In the genomic region with DNA sequence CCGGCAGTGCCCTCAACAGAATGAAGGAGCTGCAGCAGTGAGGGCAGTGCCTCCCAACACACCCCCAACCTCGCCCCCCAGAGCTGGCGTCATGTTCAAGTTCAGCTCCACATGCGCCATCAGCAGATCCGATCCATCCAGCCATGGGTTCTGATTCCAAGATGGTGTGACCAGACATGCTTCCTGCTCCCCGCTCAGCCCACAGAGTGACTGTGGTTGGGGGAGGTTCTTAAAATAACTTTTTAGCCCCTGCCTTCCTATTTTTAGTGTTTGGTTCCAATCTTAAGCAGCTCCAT, we compare ENCODE assay signal across 32 cellular contexts.
"Had no signal": no experiment of that assay in that cellular context is flagged by ENCODE, and none has a peak within 500 bp of the region (broad histone marks: within the 10 kb centered on the region; RNA-seq: fewer than 3 reads in every experiment).

No MANE protein-coding gene starts in this region.

- ATAC-seq: activated CD8-positive, alpha-beta T cell treated with anti-CD3 and anti-CD28 coated beads for 36 hours; activated T-cell treated with anti-CD3 and anti-CD28 coated beads, Interleukin-2, amount 50 U/mL, for 4 hours; activated T-cell treated with anti-CD3 and anti-CD28 coated beads, Interleukin-2, amount 50 U/mL, for 72 hours; activated T-helper 17 cell treated with anti-CD3 and anti-CD28 coated beads, Interleukin-2, amount 50 U/mL, for 72 hours; body of pancreas had no signal

- H3K27ac Mint-ChIP-seq: activated B cell treated with CpG ODN at 0.5 μM for 24 hours; activated CD4-positive, alpha-beta memory T cell treated with anti-CD3 and anti-CD28 coated beads for 36 hours; activated CD8-positive, alpha-beta T cell treated with anti-CD3 and anti-CD28 coated beads for 36 hours; activated naive CD4-positive, alpha-beta T cell treated with anti-CD3 and anti-CD28 coated beads, Interleukin-2, amount 10 ng/mL, durations not matched to agents 7 days and 5 days; activated naive CD4-positive, alpha-beta T cell treated with anti-CD3 and anti-CD28 coated beads, Interleukin-2, amount 50 U/mL, for 24 hours; activated naive CD8-positive, alpha-beta T cell treated with anti-CD3 and anti-CD28 coated beads for 36 hours; activated T-cell treated with anti-CD3 and anti-CD28 coated beads, Interleukin-2, amount 50 U/mL, for 72 hours; activated T-helper 1 cell treated with anti-CD3 and anti-CD28 coated beads, Interleukin-12 subunit alpha, Interleukin-12 subunit beta, Interleukin-2, Interleukin-4 antibody, amounts not matched to agents 30 ng/mL and 10 ng/mL and 1 ng/mL, durations not matched to agents 14 hours and 24 hours and 36 hours; activated T-helper 17 cell treated with anti-CD3 and anti-CD28 coated beads, Interleukin-2, amount 50 U/mL, for 72 hours; T-helper 1 cell treated with Interleukin-12 subunit alpha and Interleukin-12 subunit beta and Interleukin-4 antibody, amounts not matched to agents 30 μg/mL and 1 μg/mL, for 36 hours; T-helper 2 cell treated with Interferon-gamma antibody and Interleukin-4, amounts not matched to agents 5 μg/mL and 100 μg/mL, for 36 hours had no signal

- FAIRE-seq: astrocyte, colon, TTC549 had no signal

- H3K9me3 Mint-ChIP-seq: activated B cell treated with CpG ODN at 0.5 μM for 24 hours; activated CD4-positive, alpha-beta memory T cell treated with anti-CD3 and anti-CD28 coated beads for 36 hours; activated CD8-positive, alpha-beta T cell treated with anti-CD3 and anti-CD28 coated beads for 36 hours; activated naive CD4-positive, alpha-beta T cell treated with anti-CD3 and anti-CD28 coated beads, Interleukin-2, amount 10 ng/mL, durations not matched to agents 7 days and 5 days; activated naive CD4-positive, alpha-beta T cell treated with anti-CD3 and anti-CD28 coated beads, Interleukin-2, amount 50 U/mL, for 24 hours; activated naive CD8-positive, alpha-beta T cell treated with anti-CD3 and anti-CD28 coated beads for 36 hours; activated T-cell treated with anti-CD3 and anti-CD28 coated beads, Interleukin-2, amount 50 U/mL, for 4 hours; activated T-cell treated with anti-CD3 and anti-CD28 coated beads, Interleukin-2, amount 50 U/mL, for 72 hours; activated T-helper 1 cell treated with anti-CD3 and anti-CD28 coated beads, Interleukin-12 subunit alpha, Interleukin-12 subunit beta, Interleukin-2, Interleukin-4 antibody, amounts not matched to agents 30 ng/mL and 10 ng/mL and 1 ng/mL, durations not matched to agents 14 hours and 24 hours and 36 hours; activated T-helper 17 cell treated with anti-CD3 and anti-CD28 coated beads, Interleukin-2, amount 50 U/mL, for 72 hours; T-helper 1 cell treated with Interleukin-12 subunit alpha and Interleukin-12 subunit beta and Interleukin-4 antibody, amounts not matched to agents 30 μg/mL and 1 μg/mL, for 36 hours; T-helper 2 cell treated with Interferon-gamma antibody and Interleukin-4, amounts not matched to agents 5 μg/mL and 100 μg/mL, for 36 hours had no signal

- H3K4me3 Mint-ChIP-seq: activated B cell treated with CpG ODN at 0.5 μM for 24 hours; activated CD4-positive, alpha-beta memory T cell treated with anti-CD3 and anti-CD28 coated beads for 36 hours; activated CD8-positive, alpha-beta T cell treated with anti-CD3 and anti-CD28 coated beads for 36 hours; activated naive CD4-positive, alpha-beta T cell treated with anti-CD3 and anti-CD28 coated beads, Interleukin-2, amount 10 ng/mL, durations not matched to agents 7 days and 5 days; activated naive CD4-positive, alpha-beta T cell treated with anti-CD3 and anti-CD28 coated beads, Interleukin-2, amount 50 U/mL, for 24 hours; activated naive CD8-positive, alpha-beta T cell treated with anti-CD3 and anti-CD28 coated beads for 36 hours; activated T-cell treated with anti-CD3 and anti-CD28 coated beads, Interleukin-2, amount 50 U/mL, for 4 hours; activated T-cell treated with anti-CD3 and anti-CD28 coated beads, Interleukin-2, amount 50 U/mL, for 72 hours; activated T-helper 1 cell treated with anti-CD3 and anti-CD28 coated beads, Interleukin-12 subunit alpha, Interleukin-12 subunit beta, Interleukin-2, Interleukin-4 antibody, amounts not matched to agents 30 ng/mL and 10 ng/mL and 1 ng/mL, durations not matched to agents 14 hours and 24 hours and 36 hours; activated T-helper 17 cell treated with anti-CD3 and anti-CD28 coated beads, Interleukin-2, amount 50 U/mL, for 72 hours; T-helper 1 cell treated with Interleukin-12 subunit alpha and Interleukin-12 subunit beta and Interleukin-4 antibody, amounts not matched to agents 30 μg/mL and 1 μg/mL, for 36 hours; T-helper 2 cell treated with Interferon-gamma antibody and Interleukin-4, amounts not matched to agents 5 μg/mL and 100 μg/mL, for 36 hours had no signal

- H3K4me1 Mint-ChIP-seq: activated B cell treated with CpG ODN at 0.5 μM for 24 hours; activated naive CD4-positive, alpha-beta T cell treated with anti-CD3 and anti-CD28 coated beads, Interleukin-2, amount 10 ng/mL, durations not matched to agents 7 days and 5 days; activated naive CD4-positive, alpha-beta T cell treated with anti-CD3 and anti-CD28 coated beads, Interleukin-2, amount 50 U/mL, for 24 hours; activated naive CD8-positive, alpha-beta T cell treated with anti-CD3 and anti-CD28 coated beads for 36 hours had no signal

- H3K36me3 Mint-ChIP-seq: activated CD4-positive, alpha-beta memory T cell treated with anti-CD3 and anti-CD28 coated beads for 36 hours; activated naive CD4-positive, alpha-beta T cell treated with anti-CD3 and anti-CD28 coated beads, Interleukin-2, amount 10 ng/mL, durations not matched to agents 7 days and 5 days; activated naive CD4-positive, alpha-beta T cell treated with anti-CD3 and anti-CD28 coated beads, Interleukin-2, amount 50 U/mL, for 24 hours; activated naive CD8-positive, alpha-beta T cell treated with anti-CD3 and anti-CD28 coated beads for 36 hours had no signal

- H3K27me3 Mint-ChIP-seq: activated CD4-positive, alpha-beta memory T cell treated with anti-CD3 and anti-CD28 coated beads for 36 hours; activated CD8-positive, alpha-beta T cell treated with anti-CD3 and anti-CD28 coated beads for 36 hours; activated naive CD4-positive, alpha-beta T cell treated with anti-CD3 and anti-CD28 coated beads, Interleukin-2, amount 50 U/mL, for 24 hours; activated naive CD8-positive, alpha-beta T cell treated with anti-CD3 and anti-CD28 coated beads for 36 hours; activated T-helper 17 cell treated with anti-CD3 and anti-CD28 coated beads, Interleukin-2, amount 50 U/mL, for 72 hours had no signal

- DNase-seq: activated B cell treated with CpG ODN at 0.5 μM for 24 hours; activated CD4-positive, alpha-beta memory T cell treated with anti-CD3 and anti-CD28 coated beads for 36 hours; activated CD4-positive, alpha-beta T cell treated with anti-CD3 and anti-CD28 coated beads for 48 hours; activated CD4-positive, alpha-beta T cell treated with anti-CD3 and anti-CD28 coated beads, Interleukin-2, amount 50 U/mL, for 1 hour; activated CD4-positive, alpha-beta T cell treated with anti-CD3 and anti-CD28 coated beads, Interleukin-2, amount 50 U/mL, for 4 hours; activated CD4-positive, CD25-positive, alpha-beta regulatory T cell treated with anti-CD3 and anti-CD28 coated beads, Interleukin-2, amount 50 U/mL, for 72 hours; activated CD8-positive, alpha-beta memory T cell treated with anti-CD3 and anti-CD28 coated beads, Interleukin-2, amount 50 U/mL, for 4 hours; activated CD8-positive, alpha-beta T cell treated with anti-CD3 and anti-CD28 coated beads for 36 hours; activated gamma-delta T cell treated with Interleukin-2 at 50 U/mL for 16 hours; activated naive CD4-positive, alpha-beta T cell; activated naive CD4-positive, alpha-beta T cell treated with anti-CD3 and anti-CD28 coated beads, Interleukin-2, amount 10 ng/mL, durations not matched to agents 7 days and 5 days; activated naive CD8-positive, alpha-beta T cell treated with anti-CD3 and anti-CD28 coated beads for 36 hours; activated T-cell treated with anti-CD3 and anti-CD28 coated beads for 4 hours; activated T-cell treated with anti-CD3 and anti-CD28 coated beads, Interleukin-2, amount 50 U/mL, for 1 hour; activated T-cell treated with anti-CD3 and anti-CD28 coated beads, Interleukin-2, amount 50 U/mL, for 4 hours; activated T-cell treated with anti-CD3 and anti-CD28 coated beads, Interleukin-2, amount 50 U/mL, for 72 hours; adrenal gland; amniotic stem cell; body of pancreas; brain microvascular endothelial cell; central memory CD4-positive, alpha-beta T cell; T-helper 1 cell; T-helper 2 cell; T-helper 9 cell had no signal
